In the genomic region with DNA sequence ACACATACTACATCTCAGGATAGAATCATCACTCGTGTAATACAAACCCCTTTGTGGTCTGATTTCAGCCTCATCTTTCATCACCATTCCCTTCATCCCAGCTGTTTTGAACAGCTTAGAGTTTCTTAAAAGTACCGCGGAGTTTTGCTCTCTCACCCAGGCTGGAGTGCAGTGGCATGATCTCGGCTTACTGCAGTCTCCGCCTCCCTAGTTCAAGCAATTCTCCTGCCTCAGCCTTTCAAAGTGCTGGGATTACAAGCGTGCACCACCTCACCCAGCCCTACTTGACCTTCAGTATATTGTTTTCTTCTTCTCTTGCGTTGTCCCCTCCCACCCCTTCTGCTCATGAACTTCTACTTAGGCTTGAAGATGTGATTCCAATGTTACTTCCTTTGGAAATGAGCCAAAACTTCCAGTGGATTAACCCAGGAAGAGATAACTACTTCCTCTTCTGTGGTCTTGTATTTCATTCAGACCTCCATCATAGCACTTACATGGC, we compare ENCODE assay signal across 24 cellular contexts. TPM values are rescaled to one million over a fixed set of nuclear protein-coding genes. Genes with fewer than 3 reads are reported as not detected.
A peak's percentile ranks its signal among the peaks of the same experiment; 100 is the strongest.
DNase-seq lines count a peak whose midpoint lies in the region; ATAC-seq and TF ChIP-seq lines count a peak whose summit lies in the region.
"Had no signal": no experiment of that assay in that cellular context is flagged by ENCODE, and none has a peak within 500 bp of the region (broad histone marks: within the 10 kb centered on the region; RNA-seq: fewer than 3 reads in every experiment).

No MANE protein-coding gene starts in this region.

- H3K4me2 ChIP-seq in SK-N-SH: no peak overlapping the region

- TF ChIP-seq RAD21 in SK-N-SH (IDR thresholded peaks at IDR 0.05; ENCODE audit: low read length): no peak

- H3K4me1 ChIP-seq in transverse colon (no peaks in the 10 kb centered on the region), SK-N-SH (ENCODE audit: control insufficient read depth in 1 of 2, insufficient read depth in 2 of 2, low read depth in 1 of 2, low read length in 1 of 2) (no peaks in the 10 kb centered on the region)
- H3K4me1 ChIP-seq: right atrium auricular region had no signal

- in situ Hi-C loops in transverse colon (cut with MboI; ENCODE audit: low pct_ligation_motif_present in 1 of 4, low pct_unique_long_range_greater_than_20kb in 1 of 4, low sequenced_read_pairs in 3 of 4): no loop called here

- H3K9me3 Mint-ChIP-seq in activated T-cell treated with anti-CD3 and anti-CD28 coated beads, Interleukin-2, amount 50 U/mL, for 24 hours: no peaks in the 10 kb centered on the region
- H3K9me3 Mint-ChIP-seq in stimulated activated effector memory CD8-positive, alpha-beta T cell treated with anti-CD3 and anti-CD28 coated beads, Interleukin-12 subunit alpha, Interleukin-12 subunit beta, amount 100 ng/mL, for 72 hours: no peaks in the 10 kb centered on the region
- H3K9me3 Mint-ChIP-seq in activated naive CD4-positive, alpha-beta T cell treated with anti-CD3 and anti-CD28 coated beads, Interleukin-2, amount 10 ng/mL, durations not matched to agents 7 days and 5 days: no peaks in the 10 kb centered on the region
- H3K9me3 Mint-ChIP-seq: activated naive CD4-positive, alpha-beta T cell treated with anti-CD3 and anti-CD28 coated beads, Interleukin-2, amount 50 U/mL, for 72 hours; activated T-helper 1 cell treated with anti-CD3 and anti-CD28 coated beads, Interleukin-12 subunit alpha, Interleukin-12 subunit beta, Interleukin-2, Interleukin-4 antibody, amounts not matched to agents 30 ng/mL and 10 ng/mL and 1 ng/mL, durations not matched to agents 14 hours and 24 hours and 36 hours; naive thymus-derived CD8-positive, alpha-beta T cell; stimulated activated naive CD8-positive, alpha-beta T cell treated with anti-CD3 and anti-CD28 coated beads, Interleukin-15, amount 100 ng/mL, for 72 hours had no signal

- no peak overlapping the region for H2AFZ ChIP-seq in SK-N-SH (ENCODE audit: low read depth)
- H2AFZ ChIP-seq: GM23248 had no signal

- H3K27me3 Mint-ChIP-seq in activated T-cell treated with anti-CD3 and anti-CD28 coated beads, Interleukin-2, amount 50 U/mL, for 24 hours: no peaks in the 10 kb centered on the region
- no peaks in the 10 kb centered on the region for H3K27me3 Mint-ChIP-seq in T-helper 17 cell
- no peaks in the 10 kb centered on the region for H3K27me3 Mint-ChIP-seq in activated naive CD4-positive, alpha-beta T cell treated with anti-CD3 and anti-CD28 coated beads, Interleukin-2, amount 10 ng/mL, durations not matched to agents 7 days and 5 days
- H3K27me3 Mint-ChIP-seq: naive thymus-derived CD8-positive, alpha-beta T cell; stimulated activated naive CD8-positive, alpha-beta T cell treated with anti-CD3 and anti-CD28 coated beads, Interleukin-15, amount 100 ng/mL, for 72 hours had no signal

- H3K9me2 ChIP-seq in SK-N-SH: no peaks in the 10 kb centered on the region

- no peaks in the 10 kb centered on the region for H3K27me3 ChIP-seq in transverse colon
- H3K27me3 ChIP-seq in SK-N-SH (ENCODE audit: insufficient read depth): no peaks in the 10 kb centered on the region
- H3K27me3 ChIP-seq: ovary, right atrium auricular region had no signal

- CTCF ChIA-PET in activated naive CD4-positive, alpha-beta T cell treated with anti-CD3 and anti-CD28 coated beads, Interleukin-2, amount 10 ng/mL, durations not matched to agents 7 days and 5 days (lab: Charles Lee): interaction anchor here (0.6 kb wide), 1 partner anchor 115 kb away, joined by 3 read pairs; no protein-coding TSS in a partner anchor
- CTCF ChIA-PET in SK-N-SH (lab: Yijun Ruan, JAX): no interaction called here

- no peaks in the 10 kb centered on the region for H4K20me1 ChIP-seq in SK-N-SH (ENCODE audit: insufficient read depth)

- peak overlapping the region; percentile 10 for H3K27ac Mint-ChIP-seq in activated T-cell treated with anti-CD3 and anti-CD28 coated beads, Interleukin-2, amount 50 U/mL, for 24 hours
- H3K27ac Mint-ChIP-seq in T-helper 17 cell: peak overlapping the region; percentile 62
- peak overlapping the region; percentile 59 for H3K27ac Mint-ChIP-seq in stimulated activated effector memory CD8-positive, alpha-beta T cell treated with anti-CD3 and anti-CD28 coated beads, Interleukin-12 subunit alpha, Interleukin-12 subunit beta, amount 100 ng/mL, for 72 hours
- H3K27ac Mint-ChIP-seq in activated naive CD4-positive, alpha-beta T cell treated with anti-CD3 and anti-CD28 coated beads, Interleukin-2, amount 10 ng/mL, durations not matched to agents 7 days and 5 days: no peak overlapping the region
- H3K27ac Mint-ChIP-seq: activated naive CD4-positive, alpha-beta T cell treated with anti-CD3 and anti-CD28 coated beads, Interleukin-2, amount 50 U/mL, for 72 hours; activated T-helper 1 cell treated with anti-CD3 and anti-CD28 coated beads, Interleukin-12 subunit alpha, Interleukin-12 subunit beta, Interleukin-2, Interleukin-4 antibody, amounts not matched to agents 30 ng/mL and 10 ng/mL and 1 ng/mL, durations not matched to agents 14 hours and 24 hours and 36 hours had no signal

- H3K9me3 ChIP-seq in T-helper 17 cell (ENCODE audit: control insufficient read depth, low read length, poor library complexity, severe bottlenecking) (no peaks in the 10 kb centered on the region), transverse colon (no peaks in the 10 kb centered on the region), SK-N-SH (no peaks in the 10 kb centered on the region)
- H3K9me3 ChIP-seq: ovary, right atrium auricular region had no signal

- H3K27ac ChIP-seq in transverse colon (no peak overlapping the region), SK-N-SH (ENCODE audit: low read depth in 2 of 2, low read length in 1 of 2) (no peak overlapping the region)
- H3K27ac ChIP-seq: GM23248, ovary, right atrium auricular region had no signal

- H3K4me1 Mint-ChIP-seq in activated T-cell treated with anti-CD3 and anti-CD28 coated beads, Interleukin-2, amount 50 U/mL, for 24 hours (ENCODE audit: low read depth): no peaks in the 10 kb centered on the region
- H3K4me1 Mint-ChIP-seq in T-helper 17 cell: peaks cover 5% of the 10 kb centered on the region
- no peaks in the 10 kb centered on the region for H3K4me1 Mint-ChIP-seq in stimulated activated effector memory CD8-positive, alpha-beta T cell treated with anti-CD3 and anti-CD28 coated beads, Interleukin-12 subunit alpha, Interleukin-12 subunit beta, amount 100 ng/mL, for 72 hours
- peaks cover 6% of the 10 kb centered on the region for H3K4me1 Mint-ChIP-seq in activated naive CD4-positive, alpha-beta T cell treated with anti-CD3 and anti-CD28 coated beads, Interleukin-2, amount 10 ng/mL, durations not matched to agents 7 days and 5 days
- H3K4me1 Mint-ChIP-seq: stimulated activated naive CD8-positive, alpha-beta T cell treated with anti-CD3 and anti-CD28 coated beads, Interleukin-15, amount 100 ng/mL, for 72 hours had no signal

- no peak for TF ChIP-seq CTCF in transverse colon (IDR thresholded peaks at IDR 0.05)
- TF ChIP-seq CTCF in SK-N-SH (IDR thresholded peaks at IDR 0.05): no peak

- no peak for TF ChIP-seq EP300 in transverse colon (IDR thresholded peaks at IDR 0.05; ENCODE audit: low read depth)
- TF ChIP-seq EP300 in SK-N-SH (IDR thresholded peaks at IDR 0.05; ENCODE audit: borderline replicate concordance in 1 of 2, low read depth in 1 of 2, low read length in 1 of 2): no peak

- no peaks in the 10 kb centered on the region for H3K79me2 ChIP-seq in SK-N-SH (ENCODE audit: insufficient read depth)

- POLR2A ChIA-PET in SK-N-SH (lab: Yijun Ruan, JAX): no interaction called here

- peaks cover 90% of the 10 kb centered on the region for H3K36me3 Mint-ChIP-seq in activated T-cell treated with anti-CD3 and anti-CD28 coated beads, Interleukin-2, amount 50 U/mL, for 24 hours (ENCODE audit: low read depth)
- peaks cover 17% of the 10 kb centered on the region for H3K36me3 Mint-ChIP-seq in T-helper 17 cell (ENCODE audit: low read depth)
- peaks cover 100% of the 10 kb centered on the region for H3K36me3 Mint-ChIP-seq in stimulated activated effector memory CD8-positive, alpha-beta T cell treated with anti-CD3 and anti-CD28 coated beads, Interleukin-12 subunit alpha, Interleukin-12 subunit beta, amount 100 ng/mL, for 72 hours
- H3K36me3 Mint-ChIP-seq in activated naive CD4-positive, alpha-beta T cell treated with anti-CD3 and anti-CD28 coated beads, Interleukin-2, amount 10 ng/mL, durations not matched to agents 7 days and 5 days: peaks cover 14% of the 10 kb centered on the region

- H3K36me3 ChIP-seq in transverse colon (peaks cover 0 to 61% (median 27%) of the 10 kb centered on the region in 4 donors), SK-N-SH (replicated peaks in 1 of 2; ENCODE audit: control insufficient read depth in 1 of 2, insufficient read depth in 2 of 2, low read length in 1 of 2) (peaks cover 70 to 78% of the 10 kb centered on the region in 2 experiments)
- H3K36me3 ChIP-seq: ovary had no signal

- peaks cover 14% of the 10 kb centered on the region for H3F3A ChIP-seq in SK-N-SH (replicated peaks; ENCODE audit: insufficient read depth)

- no peak for DNase-seq in activated T-cell treated with anti-CD3 and anti-CD28 coated beads, Interleukin-2, amount 50 U/mL, for 24 hours
- DNase-seq in activated T-cell treated with anti-CD3 and anti-CD28 coated beads, Interleukin-2, amount 50 U/mL, for 48 hours: no peak
- DNase-seq in T-helper 17 cell (no peak), fibroblast of peridontal ligament (ENCODE audit: extremely low read depth) (peak; percentile 34), transverse colon (no peak), SK-N-SH (no peak)
- no peak for DNase-seq in stimulated activated effector memory CD8-positive, alpha-beta T cell treated with anti-CD3 and anti-CD28 coated beads, Interleukin-12 subunit alpha, Interleukin-12 subunit beta, amount 100 ng/mL, for 72 hours (ENCODE audit: low spot score in 2 of 2)
- DNase-seq in activated naive CD4-positive, alpha-beta T cell treated with anti-CD3 and anti-CD28 coated beads, Interleukin-2, amount 10 ng/mL, durations not matched to agents 7 days and 5 days: no peak
- DNase-seq: activated CD4-positive, alpha-beta T cell treated with anti-CD3 and anti-CD28 coated beads for 4 hours; Calu3; GM23248; head of caudate nucleus; left cardiac atrium; naive thymus-derived CD8-positive, alpha-beta T cell; NCI-H1105; NCI-H2081; NCI-H69; ovary; stimulated activated CD4-positive, alpha-beta T cell treated with anti-CD3 and anti-CD28 coated beads, Interleukin-12 subunit alpha, Interleukin-12 subunit beta, amount 100 ng/mL, for 4 hours; stimulated activated naive CD8-positive, alpha-beta T cell treated with anti-CD3 and anti-CD28 coated beads, Interleukin-15, amount 100 ng/mL, for 72 hours; trophoblast cell had no signal

- no peak for TF ChIP-seq POLR2A in transverse colon (IDR thresholded peaks at IDR 0.05)

- ATAC-seq in T-helper 17 cell: no peak
- ATAC-seq in stimulated activated effector memory CD8-positive, alpha-beta T cell treated with anti-CD3 and anti-CD28 coated beads, Interleukin-12 subunit alpha, Interleukin-12 subunit beta, amount 100 ng/mL, for 72 hours: no peak
- ATAC-seq: activated naive CD4-positive, alpha-beta T cell treated with anti-CD3 and anti-CD28 coated beads, Interleukin-2, amount 50 U/mL, for 72 hours; left cardiac atrium; naive thymus-derived CD8-positive, alpha-beta T cell; stimulated activated naive CD8-positive, alpha-beta T cell treated with anti-CD3 and anti-CD28 coated beads, Interleukin-15, amount 100 ng/mL, for 72 hours had no signal

- intact Hi-C loops in transverse colon (cut with DNase I; ENCODE audit: low total_unique reads): no loop called here

- H3K4me3 Mint-ChIP-seq in activated T-cell treated with anti-CD3 and anti-CD28 coated beads, Interleukin-2, amount 50 U/mL, for 24 hours: no peak overlapping the region
- H3K4me3 Mint-ChIP-seq in T-helper 17 cell: no peak overlapping the region
- no peak overlapping the region for H3K4me3 Mint-ChIP-seq in stimulated activated effector memory CD8-positive, alpha-beta T cell treated with anti-CD3 and anti-CD28 coated beads, Interleukin-12 subunit alpha, Interleukin-12 subunit beta, amount 100 ng/mL, for 72 hours
- H3K4me3 Mint-ChIP-seq in activated naive CD4-positive, alpha-beta T cell treated with anti-CD3 and anti-CD28 coated beads, Interleukin-2, amount 10 ng/mL, durations not matched to agents 7 days and 5 days: no peak overlapping the region
- H3K4me3 Mint-ChIP-seq: activated T-helper 1 cell treated with anti-CD3 and anti-CD28 coated beads, Interleukin-12 subunit alpha, Interleukin-12 subunit beta, Interleukin-2, Interleukin-4 antibody, amounts not matched to agents 30 ng/mL and 10 ng/mL and 1 ng/mL, durations not matched to agents 14 hours and 24 hours and 36 hours; naive thymus-derived CD8-positive, alpha-beta T cell; stimulated activated naive CD8-positive, alpha-beta T cell treated with anti-CD3 and anti-CD28 coated beads, Interleukin-15, amount 100 ng/mL, for 72 hours had no signal

- WGBS in transverse colon (ENCODE audit: low coverage in 1 of 2), 2 donors: 78 to 85% methylated on average over 7 of the region's 7 CpGs
- 88% methylated on average over 7 of the region's 7 CpGs for WGBS in SK-N-SH (ENCODE audit: low lambda C conversion rate)

- H3K9ac ChIP-seq in SK-N-SH: no peak overlapping the region
- H3K9ac ChIP-seq: GM23248 had no signal

- no peak overlapping the region for H3K4me3 ChIP-seq in transverse colon
- H3K4me3 ChIP-seq in SK-N-SH (ENCODE audit: low read depth in 2 of 2, low read length in 1 of 2): no peak overlapping the region
- H3K4me3 ChIP-seq: GM23248, ovary, right atrium auricular region had no signal

RNA-seq across cellular contexts. Expression of gene ERLEC1, which starts 15.8 kb away (rescaled TPM):
- total RNA-seq in T-helper 17 cell (10 to 100 TPM; 16.6 to 17.8 TPM), transverse colon (10 to 100 TPM in 3 of 4 donors, 1 to 10 TPM in 1; 6.4 to 43.8 (median 32.0) TPM)
- polyA plus RNA-seq in SK-N-SH (2012; rRNA removed): 59.8 and 61.7 TPM in 2 replicates
- polyA plus RNA-seq in SK-N-SH (2012; cell fraction: cytosol; rRNA removed): 71.1 and 82.5 TPM in 2 replicates
- 22.7 and 31.4 TPM in 2 replicates for polyA plus RNA-seq in SK-N-SH (2012; cell fraction: nucleus; rRNA removed)

RNA-seq across cellular contexts. Expression of gene ASB3, which starts 15.9 kb away (rescaled TPM):
- total RNA-seq in T-helper 17 cell (10 to 100 TPM; 26.0 to 29.1 TPM), transverse colon (10 to 100 TPM in 2 of 4 donors, 1 to 10 TPM in 2; 4.9 to 18.9 (median 11.4) TPM)
- polyA plus RNA-seq in SK-N-SH (2012; rRNA removed): 16.2 and 23.3 TPM in 2 replicates
- polyA plus RNA-seq in SK-N-SH (2012; cell fraction: cytosol; rRNA removed): 21.5 and 21.9 TPM in 2 replicates
- 13.1 and 32.5 TPM in 2 replicates for polyA plus RNA-seq in SK-N-SH (2012; cell fraction: nucleus; rRNA removed)

RNA-seq across cellular contexts. Expression of gene CHAC2, which starts 35.1 kb away (rescaled TPM):
- total RNA-seq in T-helper 17 cell (under 1 TPM; 0.42 to 0.76 TPM), transverse colon (1 to 10 TPM; 1.4 to 2.1 (median 1.5) TPM)
- 2.1 and 2.9 TPM in 2 replicates for polyA plus RNA-seq in SK-N-SH (2012; rRNA removed)
- 4.2 and 4.4 TPM in 2 replicates for polyA plus RNA-seq in SK-N-SH (2012; cell fraction: cytosol; rRNA removed)
- 0.80 and 1.0 TPM in 2 replicates for polyA plus RNA-seq in SK-N-SH (2012; cell fraction: nucleus; rRNA removed)

RNA-seq across cellular contexts. Expression of gene GPR75, which starts 57.1 kb away (rescaled TPM):
- 1 to 10 TPM; 1.8 to 2.7 TPM for total RNA-seq in T-helper 17 cell
- total RNA-seq in transverse colon: 1 to 10 TPM; 2.5 to 7.4 (median 4.4) TPM
- polyA plus RNA-seq in SK-N-SH (2012; rRNA removed): 1.8 and 2.4 TPM in 2 replicates
- polyA plus RNA-seq in SK-N-SH (2012; cell fraction: cytosol; rRNA removed): 0.57 and 0.85 TPM in 2 replicates
- 7.1 and 12.0 TPM in 2 replicates for polyA plus RNA-seq in SK-N-SH (2012; cell fraction: nucleus; rRNA removed)
